8 cellular contexts compared by ENCODE assay signal in the genomic region with DNA sequence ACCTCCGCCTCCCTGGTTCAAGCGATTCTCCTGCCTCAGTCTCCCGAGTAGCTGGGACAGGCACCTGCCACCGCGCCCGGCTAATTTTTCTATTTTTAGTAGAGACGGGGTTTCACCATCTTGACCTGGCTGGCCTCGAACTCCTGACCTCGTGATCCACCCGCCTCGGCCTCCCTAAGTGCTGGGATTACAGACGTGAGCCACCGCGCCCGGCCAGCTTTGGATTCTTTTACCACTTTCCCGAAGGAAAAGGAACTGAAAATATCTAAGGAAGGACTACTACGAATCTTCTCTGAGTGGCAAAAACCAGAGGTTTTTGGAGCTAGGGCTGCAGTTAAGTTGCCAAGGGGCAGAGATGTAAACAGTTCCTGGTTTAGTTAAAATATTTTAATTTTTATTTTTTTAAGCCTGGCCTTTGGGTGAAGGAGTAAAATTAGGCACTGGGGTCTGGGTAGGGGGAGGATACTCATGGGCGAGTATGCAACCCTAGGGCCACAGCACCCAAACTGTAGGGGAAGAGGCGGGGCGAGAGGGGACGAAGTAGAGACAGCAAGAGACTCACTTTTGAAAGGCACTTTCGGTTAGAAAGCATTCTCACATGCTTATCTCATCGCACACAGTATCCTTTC. TPM values are rescaled to one million over a fixed set of nuclear protein-coding genes. Genes with fewer than 3 reads are reported as not detected.
DNase-seq lines count a peak whose midpoint lies in the region; ATAC-seq and TF ChIP-seq lines count a peak whose summit lies in the region.

No MANE protein-coding gene starts in this region.

- H3K36me3 Mint-ChIP-seq in activated naive CD4-positive, alpha-beta T cell treated with anti-CD3 and anti-CD28 coated beads for 36 hours (ENCODE audit: low read depth) = peaks cover 25% of the 10 kb centered on the region

- no peak for TF ChIP-seq CTCF in hepatocyte (IDR thresholded peaks at IDR 0.05; ENCODE audit: poor library complexity)

- no peaks in the 10 kb centered on the region for H3K9me3 Mint-ChIP-seq in activated naive CD4-positive, alpha-beta T cell treated with anti-CD3 and anti-CD28 coated beads for 36 hours

- H3K4me3 Mint-ChIP-seq in activated naive CD4-positive, alpha-beta T cell treated with anti-CD3 and anti-CD28 coated beads for 36 hours = peak overlapping the region; percentile 94

- no peaks in the 10 kb centered on the region for H3K27me3 ChIP-seq in hepatocyte

- H3K4me1 ChIP-seq in hepatocyte (ENCODE audit: insufficient read depth) = peaks cover 9% of the 10 kb centered on the region

- peaks cover 72% of the 10 kb centered on the region for H3K79me2 ChIP-seq in hepatocyte

- no peaks in the 10 kb centered on the region for H3K36me3 ChIP-seq in hepatocyte (replicated peaks; ENCODE audit: insufficient read depth, low read depth)

- H3K9me3 ChIP-seq in hepatocyte (ENCODE audit: low read depth) = no peaks in the 10 kb centered on the region

- peak overlapping the region; percentile 81 for H3K4me2 ChIP-seq in hepatocyte

- peak; percentile 54 for ATAC-seq in HG03175 (IDR thresholded peaks at IDR 0.05; ENCODE audit: unreplicated experiment)
- ATAC-seq in HG03432 (IDR thresholded peaks at IDR 0.05; ENCODE audit: unreplicated experiment) = no peak

- peak overlapping the region; percentile 93 for H3K4me3 ChIP-seq in hepatocyte

- H3K27ac Mint-ChIP-seq in activated naive CD4-positive, alpha-beta T cell treated with anti-CD3 and anti-CD28 coated beads for 36 hours = peak overlapping the region; percentile 97

- POLR2A ChIA-PET in HEK293T (lab: Yijun Ruan, JAX) = interaction anchor here (1.1 to 4.2 kb wide), 12 partner anchors 9 to 368 kb away, joined by 3 to 75 read pairs (median 4); partner anchors contain the start of genes MANBA and UBE2D3

- H3K27me3 Mint-ChIP-seq in activated naive CD4-positive, alpha-beta T cell treated with anti-CD3 and anti-CD28 coated beads for 36 hours (ENCODE audit: low read depth) = no peaks in the 10 kb centered on the region

- no peaks in the 10 kb centered on the region for H4K20me1 ChIP-seq in hepatocyte (ENCODE audit: insufficient read depth, poor library complexity, severe bottlenecking)

- WGBS in hepatocyte (ENCODE audit: low lambda C conversion rate, missing lambda C conversion rate) = 56% methylated on average over 23 of the region's 23 CpGs

- no peaks in the 10 kb centered on the region for H3K9me2 ChIP-seq in hepatocyte (replicated peaks; ENCODE audit: insufficient read depth)

- peak overlapping the region; percentile 98 for H3K27ac ChIP-seq in hepatocyte

- peaks cover 49% of the 10 kb centered on the region for H3K4me1 Mint-ChIP-seq in activated naive CD4-positive, alpha-beta T cell treated with anti-CD3 and anti-CD28 coated beads for 36 hours (ENCODE audit: low read depth)

- peak; percentile 17 for DNase-seq in COLO668 (lab: John Stamatoyannopoulos, UW; ENCODE audit: unreplicated experiment)
- DNase-seq in activated naive CD4-positive, alpha-beta T cell treated with anti-CD3 and anti-CD28 coated beads for 36 hours = peak; percentile 30
- DNase-seq in hepatocyte (ENCODE audit: low spot score) = no peak
- peak; percentile 25 for DNase-seq in stimulated activated CD4-positive, alpha-beta T cell treated with anti-CD3 and anti-CD28 coated beads, Interleukin-12 subunit alpha, Interleukin-12 subunit beta, amount 100 ng/mL, for 4 hours
- no peak for DNase-seq in HEK293T (ENCODE audit: extremely low spot score)
- DNase-seq in HuH-7 (ENCODE audit: low spot score) = no peak

- CTCF ChIA-PET in activated naive CD4-positive, alpha-beta T cell treated with anti-CD3 and anti-CD28 coated beads for 36 hours (lab: Charles Lee) = interaction anchor here (1.5 kb wide), 1 partner anchor 40 kb away, joined by 5 read pairs; no protein-coding TSS in a partner anchor
- CTCF ChIA-PET in HEK293T (lab: Yijun Ruan, JAX) = interaction anchor here (0.7 to 1.3 kb wide), 3 partner anchors 10 to 22 kb away, joined by 3 to 6 read pairs (median 3); no protein-coding TSS in a partner anchor

- intact Hi-C loops in activated naive CD4-positive, alpha-beta T cell treated with anti-CD3 and anti-CD28 coated beads for 36 hours (cut with micrococcal nuclease) = loop anchor here (1.0 to 2.0 kb wide), 5 partner anchors 40 to 365 kb away; partner anchors contain the start of genes CENPE and SLC9B2

- H2AFZ ChIP-seq in hepatocyte = peak overlapping the region; percentile 79

TF ChIP-seq in HEK293T, 16 proteins besides CTCF, POLR2A, EP300 and RAD21:
- TF ChIP-seq CTBP1 (IDR thresholded peaks at IDR 0.05; ENCODE audit: borderline replicate concordance) (no peak), FOXA1 (IDR thresholded peaks at IDR 0.05) (no peak), TARDBP (IDR thresholded peaks at IDR 0.05) (no peak), SUZ12 (IDR thresholded peaks at IDR 0.05) (no peak), ELF4 (IDR thresholded peaks at IDR 0.05) (no peak), FOXK2 (IDR thresholded peaks at IDR 0.05) (no peak), HDGF (IDR thresholded peaks at IDR 0.05; ENCODE audit: borderline replicate concordance) (no peak), FOXM1 (IDR thresholded peaks at IDR 0.05; ENCODE audit: borderline replicate concordance) (no peak), LEF1 (IDR thresholded peaks at IDR 0.05; ENCODE audit: borderline replicate concordance) (no peak), NFRKB (IDR thresholded peaks at IDR 0.05) (no peak), SP1 (IDR thresholded peaks at IDR 0.05) (no peak), ZNF384 (IDR thresholded peaks at IDR 0.05) (no peak), ARNT (IDR thresholded peaks at IDR 0.05) (no peak), BHLHE40 (IDR thresholded peaks at IDR 0.05; ENCODE audit: borderline replicate concordance) (no peak), L3MBTL2 (conservative IDR thresholded peaks at IDR 0.05) (no peak; the same call in none of the 2 replicates)
- TF ChIP-seq, protein P1, sequence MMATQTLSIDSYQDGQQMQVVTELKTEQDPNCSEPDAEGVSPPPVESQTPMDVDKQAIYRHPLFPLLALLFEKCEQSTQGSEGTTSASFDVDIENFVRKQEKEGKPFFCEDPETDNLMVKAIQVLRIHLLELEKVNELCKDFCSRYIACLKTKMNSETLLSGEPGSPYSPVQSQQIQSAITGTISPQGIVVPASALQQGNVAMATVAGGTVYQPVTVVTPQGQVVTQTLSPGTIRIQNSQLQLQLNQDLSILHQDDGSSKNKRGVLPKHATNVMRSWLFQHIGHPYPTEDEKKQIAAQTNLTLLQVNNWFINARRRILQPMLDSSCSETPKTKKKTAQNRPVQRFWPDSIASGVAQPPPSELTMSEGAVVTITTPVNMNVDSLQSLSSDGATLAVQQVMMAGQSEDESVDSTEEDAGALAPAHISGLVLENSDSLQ (IDR thresholded peaks at IDR 0.05) = no peak

RNA-seq across cellular contexts. Expression of gene CISD2, which starts 0.5 kb away (rescaled TPM):
- total RNA-seq in activated naive CD4-positive, alpha-beta T cell treated with anti-CD3 and anti-CD28 coated beads for 36 hours = 10 to 100 TPM; 25.1 to 25.7 TPM
- 54.6 and 58.4 TPM in 2 replicates for total RNA-seq in hepatocyte
- polyA plus RNA-seq in hepatocyte = 70.6 and 76.7 TPM in 2 replicates

RNA-seq across cellular contexts. Expression of gene UBE2D3, which starts 40.9 kb away (rescaled TPM):
- total RNA-seq in activated naive CD4-positive, alpha-beta T cell treated with anti-CD3 and anti-CD28 coated beads for 36 hours = 100 to 1,000 TPM; 447 to 450 TPM
- total RNA-seq in hepatocyte = 418 and 434 TPM in 2 replicates
- polyA plus RNA-seq in hepatocyte = 272 and 277 TPM in 2 replicates

Comparison
In these comparisons a context has a peak if more than half of its experiments do, and no peak if none do; other contexts are left out.
1. DNase-seq: peak in COLO668 (single experiment), activated naive CD4-positive, alpha-beta T cell treated with anti-CD3 and anti-CD28 coated beads for 36 hours (single experiment) and stimulated activated CD4-positive, alpha-beta T cell treated with anti-CD3 and anti-CD28 coated beads, Interleukin-12 subunit alpha, Interleukin-12 subunit beta, amount 100 ng/mL, for 4 hours (single experiment); none in hepatocyte (single experiment), HEK293T (single experiment) and HuH-7 (single experiment).